Comparison of ENCODE assay signal across 23 cellular contexts in genomic region chr9:128861501-128861900, GRCh38. TPM values are rescaled to one million over a fixed set of nuclear protein-coding genes. Genes with fewer than 3 reads are reported as not detected.
DNase-seq lines count a peak whose midpoint lies in the region; TF ChIP-seq lines count a peak whose summit lies in the region.
"Had no signal": no experiment of that assay in that cellular context is flagged by ENCODE, and none has a peak within 500 bp of the region (broad histone marks: within the 10 kb centered on the region; RNA-seq: fewer than 3 reads in every experiment).

No MANE protein-coding gene starts in this region.

- no peaks in the 10 kb centered on the region for H3K36me3 Mint-ChIP-seq in nephron (ENCODE audit: low read depth)
- H3K36me3 Mint-ChIP-seq: natural killer cell treated with Interleukin-12 subunit alpha and Interleukin-12 subunit beta and Interleukin-15 and Interleukin-18, amount 100 ng/mL, for 72 hours had no signal

- H3K27ac ChIP-seq in HUES48 (ENCODE audit: low read depth, low read length): peak overlapping the region; percentile 28
- H3K27ac ChIP-seq in caudate nucleus (ENCODE audit: low read depth, low read length): peak overlapping the region; percentile 30
- peak overlapping the region; percentile 63 for H3K27ac ChIP-seq in temporal lobe (ENCODE audit: low read depth, low read length)
- H3K27ac ChIP-seq: sigmoid colon had no signal

- H3K9ac ChIP-seq in HUES48 (ENCODE audit: low read depth, low read length): no peak overlapping the region

- no peak for DNase-seq in caudate nucleus (lab: John Stamatoyannopoulos, UW)
- no peak for DNase-seq in DMS 273 (lab: John Stamatoyannopoulos, UW; ENCODE audit: unreplicated experiment)
- no peak for DNase-seq in NCI-H82 treated with DMSO at 0.1 percent for 48 hours (lab: John Stamatoyannopoulos, UW; ENCODE audit: unreplicated experiment)
- no peak for DNase-seq in kidney glomerular epithelial cell (lab: John Stamatoyannopoulos, UW)
- DNase-seq in occipital lobe (lab: John Stamatoyannopoulos, UW): no peak
- DNase-seq: activated naive CD4-positive, alpha-beta T cell treated with anti-CD3 and anti-CD28 coated beads, Interleukin-2, amount 50 U/mL, for 16 hours; activated T-cell treated with anti-CD3 and anti-CD28 coated beads, Interleukin-2, amount 50 U/mL, for 48 hours; effector CD8-positive, alpha-beta T cell; erythroblast; foreskin fibroblast; HCEC 1CT; Kasumi-1; NCI-H1694; NCI-H748 treated with DMSO at 0.1 percent for 48 hours; sigmoid colon; stimulated activated naive CD8-positive, alpha-beta T cell treated with anti-CD3 and anti-CD28 coated beads, Interleukin-15, amount 100 ng/mL, for 72 hours had no signal

- H3K4me1 ChIP-seq in HUES48 (ENCODE audit: control insufficient read depth, insufficient read depth, low read length): peaks cover 2% of the 10 kb centered on the region; the same call in 1 of the 2 replicates
- H3K4me1 ChIP-seq: sigmoid colon had no signal

- H3K9me3 Mint-ChIP-seq in nephron: no peaks in the 10 kb centered on the region
- H3K9me3 Mint-ChIP-seq: natural killer cell treated with Interleukin-12 subunit alpha and Interleukin-12 subunit beta and Interleukin-15 and Interleukin-18, amount 100 ng/mL, for 72 hours; stimulated activated naive CD8-positive, alpha-beta T cell treated with anti-CD3 and anti-CD28 coated beads, Interleukin-15, amount 100 ng/mL, for 72 hours had no signal

- H3K27me3 Mint-ChIP-seq in nephron (ENCODE audit: low read depth): no peaks in the 10 kb centered on the region
- H3K27me3 Mint-ChIP-seq: natural killer cell treated with Interleukin-12 subunit alpha and Interleukin-12 subunit beta and Interleukin-15 and Interleukin-18, amount 100 ng/mL, for 72 hours; stimulated activated naive CD8-positive, alpha-beta T cell treated with anti-CD3 and anti-CD28 coated beads, Interleukin-15, amount 100 ng/mL, for 72 hours had no signal

- peak overlapping the region in 2 of 3 experiments; percentile 26 to 97 for H3K27ac Mint-ChIP-seq in nephron
- H3K27ac Mint-ChIP-seq: natural killer cell treated with Interleukin-12 subunit alpha and Interleukin-12 subunit beta and Interleukin-15 and Interleukin-18, amount 100 ng/mL, for 72 hours had no signal

- no peak overlapping the region for H3K4me3 ChIP-seq in HUES48 (ENCODE audit: low read depth, low read length)
- H3K4me3 ChIP-seq: GM12878, sigmoid colon, vagina had no signal

- peaks cover 20% of the 10 kb centered on the region for H3K4me1 Mint-ChIP-seq in nephron

- H3K9me3 ChIP-seq in HUES48 (ENCODE audit: control insufficient read depth, insufficient read depth, low read length): no peaks in the 10 kb centered on the region
- H3K9me3 ChIP-seq: sigmoid colon, vagina had no signal

- H3K36me3 ChIP-seq in HUES48 (ENCODE audit: control insufficient read depth, insufficient read depth, low read length): no peaks in the 10 kb centered on the region
- H3K36me3 ChIP-seq: sigmoid colon, vagina had no signal

- TF ChIP-seq CTCF in nephron (IDR thresholded peaks at IDR 0.05; ENCODE audit: unreplicated experiment in 3 of 3): no peak

- H3K4me3 Mint-ChIP-seq in nephron: no peak overlapping the region
- H3K4me3 Mint-ChIP-seq: natural killer cell treated with Interleukin-12 subunit alpha and Interleukin-12 subunit beta and Interleukin-15 and Interleukin-18, amount 100 ng/mL, for 72 hours; stimulated activated naive CD8-positive, alpha-beta T cell treated with anti-CD3 and anti-CD28 coated beads, Interleukin-15, amount 100 ng/mL, for 72 hours had no signal

- H3K27me3 ChIP-seq in HUES48 (ENCODE audit: control insufficient read depth, insufficient read depth, low read length): no peaks in the 10 kb centered on the region
- H3K27me3 ChIP-seq: sigmoid colon, vagina had no signal

RNA-seq across cellular contexts. Expression of gene KYAT1, which starts 20.2 kb away (rescaled TPM):
- 9.1 TPM for total RNA-seq in temporal lobe
- 9.0 TPM for total RNA-seq in occipital lobe

RNA-seq across cellular contexts. Expression of gene LRRC8A, which starts 20.4 kb away (rescaled TPM):
- 19.9 TPM for total RNA-seq in temporal lobe
- total RNA-seq in occipital lobe: 20.4 TPM

RNA-seq across cellular contexts. Expression of gene SPOUT1, which starts 31.9 kb away (rescaled TPM):
- total RNA-seq in temporal lobe: 10.8 TPM
- 14.2 TPM for total RNA-seq in occipital lobe

RNA-seq across cellular contexts. Expression of gene ENDOG, which starts 43.2 kb away (rescaled TPM):
- 9.6 TPM for total RNA-seq in temporal lobe
- 21.1 TPM for total RNA-seq in occipital lobe

RNA-seq across cellular contexts. Expression of gene PHYHD1, which starts 59.3 kb away (rescaled TPM):
- total RNA-seq in temporal lobe: 1.2 TPM
- 1.1 TPM for total RNA-seq in occipital lobe
- total RNA-seq: Daoy had no signal
